1 cellular context compared by ENCODE assay signal in the genomic region with DNA sequence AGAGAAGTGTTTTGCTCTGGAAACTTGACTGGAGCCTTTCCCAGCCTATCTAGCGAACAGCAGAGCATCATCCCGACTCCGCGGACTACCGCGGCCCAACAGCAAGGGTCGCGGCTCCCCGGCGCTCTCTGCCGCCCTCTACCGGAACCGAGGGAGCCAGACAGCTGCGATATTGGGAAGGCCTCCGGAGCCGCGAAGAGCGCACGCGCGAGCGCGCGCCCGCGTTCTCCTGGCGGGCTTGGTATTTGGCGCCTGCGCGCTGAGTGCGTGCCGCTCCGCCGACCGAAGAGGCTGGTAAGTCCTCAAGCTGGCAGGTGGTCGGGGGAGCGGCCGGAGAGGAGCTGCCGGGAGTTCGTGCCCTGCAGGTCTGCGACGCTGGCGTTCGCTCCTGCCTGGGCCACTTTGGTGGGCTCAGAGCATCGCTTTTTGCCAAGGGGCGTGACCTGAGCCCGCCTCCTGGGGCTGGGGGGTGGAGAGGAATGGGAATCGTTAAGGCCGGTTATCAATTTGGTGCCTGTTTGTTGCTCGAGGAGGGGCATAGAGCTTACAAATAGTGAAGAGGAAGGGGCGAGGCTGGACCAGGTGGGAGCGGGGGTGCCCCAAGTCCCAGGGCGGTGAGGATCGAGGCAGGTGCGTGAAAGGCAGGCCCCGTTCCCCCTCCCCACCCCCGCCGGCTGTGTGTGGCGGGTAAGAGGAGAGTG.
A peak's percentile ranks its signal among the peaks of the same experiment; 100 is the strongest.
TF ChIP-seq lines count a peak whose summit lies in the region.

A gene with protein sequence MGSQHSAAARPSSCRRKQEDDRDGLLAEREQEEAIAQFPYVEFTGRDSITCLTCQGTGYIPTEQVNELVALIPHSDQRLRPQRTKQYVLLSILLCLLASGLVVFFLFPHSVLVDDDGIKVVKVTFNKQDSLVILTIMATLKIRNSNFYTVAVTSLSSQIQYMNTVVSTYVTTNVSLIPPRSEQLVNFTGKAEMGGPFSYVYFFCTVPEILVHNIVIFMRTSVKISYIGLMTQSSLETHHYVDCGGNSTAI (plus strand): TSS at position 257 of the 701 bp plus-strand sequence. CDS start 641 bp downstream, outside the sequence.

TF ChIP-seq in HepG2, 621 proteins besides CTCF, POLR2A, EP300 and RAD21 (continued from another document):
- peak; percentile 74 for TF ChIP-seq ARID4A (CRISPR knock-in tag; IDR thresholded peaks at IDR 0.05; ENCODE audit: borderline replicate concordance)
- TF ChIP-seq ZNF782 (CRISPR knock-in tag; IDR thresholded peaks at IDR 0.05; ENCODE audit: borderline replicate concordance) = peak; percentile 64; the same call in 1 of the 2 replicates
- TF ChIP-seq ZNF614 (CRISPR knock-in tag; IDR thresholded peaks at IDR 0.05; ENCODE audit: borderline replicate concordance) = no peak; the same call in 1 of the 2 replicates
- no peak for TF ChIP-seq ZNF10 (CRISPR knock-in tag; IDR thresholded peaks at IDR 0.05; ENCODE audit: borderline replicate concordance, low read depth)
- no peak for TF ChIP-seq GPN1 (CRISPR knock-in tag; IDR thresholded peaks at IDR 0.05; ENCODE audit: borderline replicate concordance)
- TF ChIP-seq MTA1 (CRISPR knock-in tag; IDR thresholded peaks at IDR 0.05; ENCODE audit: borderline replicate concordance) = no peak; the same call in 1 of the 2 replicates
- TF ChIP-seq, protein P1, sequence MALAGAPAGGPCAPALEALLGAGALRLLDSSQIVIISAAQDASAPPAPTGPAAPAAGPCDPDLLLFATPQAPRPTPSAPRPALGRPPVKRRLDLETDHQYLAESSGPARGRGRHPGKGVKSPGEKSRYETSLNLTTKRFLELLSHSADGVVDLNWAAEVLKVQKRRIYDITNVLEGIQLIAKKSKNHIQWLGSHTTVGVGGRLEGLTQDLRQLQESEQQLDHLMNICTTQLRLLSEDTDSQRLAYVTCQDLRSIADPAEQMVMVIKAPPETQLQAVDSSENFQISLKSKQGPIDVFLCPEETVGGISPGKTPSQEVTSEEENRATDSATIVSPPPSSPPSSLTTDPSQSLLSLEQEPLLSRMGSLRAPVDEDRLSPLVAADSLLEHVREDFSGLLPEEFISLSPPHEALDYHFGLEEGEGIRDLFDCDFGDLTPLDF (CRISPR knock-in tag; IDR thresholded peaks at IDR 0.05) = peak; percentile 98
- TF ChIP-seq ZNF282 (IDR thresholded peaks at IDR 0.05; ENCODE audit: partially characterized antibody) = no peak
- TF ChIP-seq PHF21A (CRISPR knock-in tag; IDR thresholded peaks at IDR 0.05) = no peak; the same call in 1 of the 2 replicates
- no peak for TF ChIP-seq AHDC1 (CRISPR knock-in tag; IDR thresholded peaks at IDR 0.05; ENCODE audit: borderline replicate concordance)
- TF ChIP-seq SMAD9 (CRISPR knock-in tag; IDR thresholded peaks at IDR 0.05) = no peak
- TF ChIP-seq ZMYM3 (CRISPR knock-in tag; IDR thresholded peaks at IDR 0.05) = no peak
- 0 out of 2 replicates have a peak, but pooled peaks have one; percentile 33 for TF ChIP-seq ZNF232 (CRISPR knock-in tag; IDR thresholded peaks at IDR 0.05; ENCODE audit: borderline replicate concordance)
- TF ChIP-seq MYPOP (CRISPR knock-in tag; IDR thresholded peaks at IDR 0.05) = peak; percentile 37; the same call in 1 of the 2 replicates
- TF ChIP-seq EHMT2 (IDR thresholded peaks at IDR 0.05; ENCODE audit: borderline replicate concordance, low read depth, low read length) = no peak
- TF ChIP-seq ZNF354B (CRISPR knock-in tag; IDR thresholded peaks at IDR 0.05) = no peak
- no peak for TF ChIP-seq FOXO1 (CRISPR knock-in tag; IDR thresholded peaks at IDR 0.05)
- no peak for TF ChIP-seq FOXM1 (CRISPR knock-in tag; IDR thresholded peaks at IDR 0.05)
- TF ChIP-seq CEBPG (CRISPR knock-in tag; IDR thresholded peaks at IDR 0.05) = no peak
- TF ChIP-seq RFXANK (CRISPR knock-in tag; IDR thresholded peaks at IDR 0.05) = no peak
- peak; percentile 34; the same call in 1 of the 2 replicates for TF ChIP-seq FOSL2 (CRISPR knock-in tag; IDR thresholded peaks at IDR 0.05)
- TF ChIP-seq RAD51 (IDR thresholded peaks at IDR 0.05; ENCODE audit: borderline replicate concordance) = no peak
- TF ChIP-seq SMYD3 (CRISPR knock-in tag; IDR thresholded peaks at IDR 0.05) = no peak
- TF ChIP-seq, protein P2, sequence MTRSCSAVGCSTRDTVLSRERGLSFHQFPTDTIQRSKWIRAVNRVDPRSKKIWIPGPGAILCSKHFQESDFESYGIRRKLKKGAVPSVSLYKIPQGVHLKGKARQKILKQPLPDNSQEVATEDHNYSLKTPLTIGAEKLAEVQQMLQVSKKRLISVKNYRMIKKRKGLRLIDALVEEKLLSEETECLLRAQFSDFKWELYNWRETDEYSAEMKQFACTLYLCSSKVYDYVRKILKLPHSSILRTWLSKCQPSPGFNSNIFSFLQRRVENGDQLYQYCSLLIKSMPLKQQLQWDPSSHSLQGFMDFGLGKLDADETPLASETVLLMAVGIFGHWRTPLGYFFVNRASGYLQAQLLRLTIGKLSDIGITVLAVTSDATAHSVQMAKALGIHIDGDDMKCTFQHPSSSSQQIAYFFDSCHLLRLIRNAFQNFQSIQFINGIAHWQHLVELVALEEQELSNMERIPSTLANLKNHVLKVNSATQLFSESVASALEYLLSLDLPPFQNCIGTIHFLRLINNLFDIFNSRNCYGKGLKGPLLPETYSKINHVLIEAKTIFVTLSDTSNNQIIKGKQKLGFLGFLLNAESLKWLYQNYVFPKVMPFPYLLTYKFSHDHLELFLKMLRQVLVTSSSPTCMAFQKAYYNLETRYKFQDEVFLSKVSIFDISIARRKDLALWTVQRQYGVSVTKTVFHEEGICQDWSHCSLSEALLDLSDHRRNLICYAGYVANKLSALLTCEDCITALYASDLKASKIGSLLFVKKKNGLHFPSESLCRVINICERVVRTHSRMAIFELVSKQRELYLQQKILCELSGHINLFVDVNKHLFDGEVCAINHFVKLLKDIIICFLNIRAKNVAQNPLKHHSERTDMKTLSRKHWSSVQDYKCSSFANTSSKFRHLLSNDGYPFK (CRISPR knock-in tag; IDR thresholded peaks at IDR 0.05; ENCODE audit: borderline replicate concordance) = peak; percentile 51; the same call in 1 of the 2 replicates
- TF ChIP-seq, protein P3, sequence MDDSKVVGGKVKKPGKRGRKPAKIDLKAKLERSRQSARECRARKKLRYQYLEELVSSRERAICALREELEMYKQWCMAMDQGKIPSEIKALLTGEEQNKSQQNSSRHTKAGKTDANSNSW (CRISPR knock-in tag; IDR thresholded peaks at IDR 0.05; ENCODE audit: borderline replicate concordance) = peak; percentile 58; the same call in 1 of the 2 replicates
- TF ChIP-seq KMT2A (CRISPR knock-in tag; IDR thresholded peaks at IDR 0.05) = peak; percentile 67; the same call in 1 of the 2 replicates
- peak; percentile 35; the same call in 1 of the 2 replicates for TF ChIP-seq RXRB (CRISPR knock-in tag; IDR thresholded peaks at IDR 0.05; ENCODE audit: borderline replicate concordance)
- no peak for TF ChIP-seq TRAFD1 (CRISPR knock-in tag; IDR thresholded peaks at IDR 0.05; ENCODE audit: borderline replicate concordance)
- TF ChIP-seq, protein P4, sequence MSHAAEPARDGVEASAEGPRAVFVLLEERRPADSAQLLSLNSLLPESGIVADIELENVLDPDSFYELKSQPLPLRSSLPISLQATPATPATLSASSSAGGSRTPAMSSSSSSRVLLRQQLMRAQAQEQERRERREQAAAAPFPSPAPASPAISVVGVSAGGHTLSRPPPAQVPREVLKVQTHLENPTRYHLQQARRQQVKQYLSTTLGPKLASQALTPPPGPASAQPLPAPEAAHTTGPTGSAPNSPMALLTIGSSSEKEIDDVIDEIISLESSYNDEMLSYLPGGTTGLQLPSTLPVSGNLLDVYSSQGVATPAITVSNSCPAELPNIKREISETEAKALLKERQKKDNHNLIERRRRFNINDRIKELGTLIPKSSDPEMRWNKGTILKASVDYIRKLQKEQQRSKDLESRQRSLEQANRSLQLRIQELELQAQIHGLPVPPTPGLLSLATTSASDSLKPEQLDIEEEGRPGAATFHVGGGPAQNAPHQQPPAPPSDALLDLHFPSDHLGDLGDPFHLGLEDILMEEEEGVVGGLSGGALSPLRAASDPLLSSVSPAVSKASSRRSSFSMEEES (CRISPR knock-in tag; IDR thresholded peaks at IDR 0.05) = 0 out of 2 replicates have a peak, but pooled peaks have one; percentile 21
- TF ChIP-seq GABPA (IDR thresholded peaks at IDR 0.05; ENCODE audit: low read depth, low read length) = no peak
- peak; percentile 11; the same call in 1 of the 2 replicates for TF ChIP-seq GABPA (CRISPR knock-in tag; IDR thresholded peaks at IDR 0.05; ENCODE audit: low read depth)
- TF ChIP-seq ZNF274 (CRISPR knock-in tag; IDR thresholded peaks at IDR 0.05) = peak; percentile 95
- TF ChIP-seq TBX3 (IDR thresholded peaks at IDR 0.05; ENCODE audit: borderline replicate concordance) = no peak
- TF ChIP-seq MIER3 (CRISPR knock-in tag; IDR thresholded peaks at IDR 0.05; ENCODE audit: borderline replicate concordance) = no peak; the same call in 1 of the 2 replicates
- TF ChIP-seq KDM6A (CRISPR knock-in tag; IDR thresholded peaks at IDR 0.05; ENCODE audit: low read depth) = no peak
- TF ChIP-seq NR3C1 (CRISPR knock-in tag; IDR thresholded peaks at IDR 0.05) = no peak
- TF ChIP-seq TEAD3 (CRISPR knock-in tag; optimal IDR thresholded peaks at IDR 0.05; ENCODE audit: borderline replicate concordance) = peak; percentile 96
